18 cellular contexts compared by ENCODE assay signal in genomic region chr13:113646376-113646775, GRCh38. TPM values are rescaled to one million over a fixed set of nuclear protein-coding genes. Genes with fewer than 3 reads are reported as not detected.
DNase-seq lines count a peak whose midpoint lies in the region; ATAC-seq and TF ChIP-seq lines count a peak whose summit lies in the region.
"Had no signal": no experiment of that assay in that cellular context is flagged by ENCODE, and none has a peak within 500 bp of the region (broad histone marks: within the 10 kb centered on the region; RNA-seq: fewer than 3 reads in every experiment).

No MANE protein-coding gene starts in this region.

- POLR2A ChIA-PET in activated naive CD8-positive, alpha-beta T cell treated with anti-CD3 and anti-CD28 coated beads, Interleukin-2, amount 10 ng/mL, durations not matched to agents 7 days and 5 days (lab: Charles Lee) = no interaction called here
- POLR2A ChIA-PET in SK-N-SH (lab: Yijun Ruan, JAX) = no interaction called here

- no peak for TF ChIP-seq RAD21 in SK-N-SH (IDR thresholded peaks at IDR 0.05; ENCODE audit: low read length)

- H3K4me1 ChIP-seq in suprapubic skin (peaks cover 24% of the 10 kb centered on the region), SK-N-SH (ENCODE audit: control insufficient read depth in 1 of 2, insufficient read depth in 2 of 2, low read depth in 1 of 2, low read length in 1 of 2) (peaks cover 12 to 19% of the 10 kb centered on the region in 2 experiments; a peak in 2 of 4 replicates)

- H3K4me3 Mint-ChIP-seq in activated naive CD8-positive, alpha-beta T cell treated with anti-CD3 and anti-CD28 coated beads, Interleukin-2, amount 10 ng/mL, durations not matched to agents 7 days and 5 days = no peak overlapping the region
- H3K4me3 Mint-ChIP-seq: IgD-negative memory B cell had no signal

- H3K4me2 ChIP-seq in SK-N-SH = no peak overlapping the region

- no peaks in the 10 kb centered on the region for H3K27me3 Mint-ChIP-seq in activated naive CD8-positive, alpha-beta T cell treated with anti-CD3 and anti-CD28 coated beads, Interleukin-2, amount 10 ng/mL, durations not matched to agents 7 days and 5 days
- H3K27me3 Mint-ChIP-seq: IgD-negative memory B cell had no signal

- CTCF ChIA-PET in SK-N-SH (lab: Yijun Ruan, JAX) = interaction anchor here (0.8 kb wide), 1 partner anchor 26 kb away, joined by 3 read pairs; no protein-coding TSS in a partner anchor

- TF ChIP-seq POLR2A in suprapubic skin (IDR thresholded peaks at IDR 0.05) = no peak

- no peaks in the 10 kb centered on the region for H3K9me3 Mint-ChIP-seq in activated naive CD8-positive, alpha-beta T cell treated with anti-CD3 and anti-CD28 coated beads, Interleukin-2, amount 10 ng/mL, durations not matched to agents 7 days and 5 days
- H3K9me3 Mint-ChIP-seq: IgD-negative memory B cell had no signal

- H2AFZ ChIP-seq in SK-N-SH (ENCODE audit: low read depth) = no peak overlapping the region

- H4K20me1 ChIP-seq in SK-N-SH (ENCODE audit: insufficient read depth) = no peaks in the 10 kb centered on the region

- H3K27me3 ChIP-seq in suprapubic skin = no peaks in the 10 kb centered on the region
- no peaks in the 10 kb centered on the region for H3K27me3 ChIP-seq in SK-N-SH (ENCODE audit: insufficient read depth)
- H3K27me3 ChIP-seq: SJSA1 had no signal

- H3K27ac ChIP-seq in suprapubic skin (no peak overlapping the region), SK-N-SH (ENCODE audit: low read depth in 2 of 2, low read length in 1 of 2) (no peak overlapping the region)
- H3K27ac ChIP-seq: SJSA1 had no signal

- peak; percentile 45 for ATAC-seq in activated naive CD8-positive, alpha-beta T cell treated with anti-CD3 and anti-CD28 coated beads, Interleukin-2, amount 10 ng/mL, durations not matched to agents 7 days and 5 days (ENCODE audit: low read depth)
- ATAC-seq in GM19463 (IDR thresholded peaks at IDR 0.05; ENCODE audit: unreplicated experiment) = no peak
- no peak for ATAC-seq in GM18502 (IDR thresholded peaks at IDR 0.05; ENCODE audit: poor library complexity, unreplicated experiment)

- peaks cover 19% of the 10 kb centered on the region for H3K36me3 Mint-ChIP-seq in activated naive CD8-positive, alpha-beta T cell treated with anti-CD3 and anti-CD28 coated beads, Interleukin-2, amount 10 ng/mL, durations not matched to agents 7 days and 5 days

- H3K4me3 ChIP-seq in suprapubic skin (no peak overlapping the region), SK-N-SH (ENCODE audit: low read depth in 2 of 2, low read length in 1 of 2) (no peak overlapping the region)
- H3K4me3 ChIP-seq: prostate gland, SJSA1 had no signal

- H3K36me3 ChIP-seq in suprapubic skin = peaks cover 6% of the 10 kb centered on the region
- peaks cover 5 to 13% of the 10 kb centered on the region in 2 experiments for H3K36me3 ChIP-seq in SK-N-SH (replicated peaks in 1 of 2; ENCODE audit: control insufficient read depth in 1 of 2, insufficient read depth in 2 of 2, low read length in 1 of 2)
- H3K36me3 ChIP-seq: prostate gland had no signal

- peaks cover 16% of the 10 kb centered on the region for H3K4me1 Mint-ChIP-seq in activated naive CD8-positive, alpha-beta T cell treated with anti-CD3 and anti-CD28 coated beads, Interleukin-2, amount 10 ng/mL, durations not matched to agents 7 days and 5 days

- peak; percentile 22 for DNase-seq in activated effector memory CD4-positive, alpha-beta T cell treated with anti-CD3 and anti-CD28 coated beads, Interleukin-2, amount 50 U/mL, for 16 hours
- DNase-seq in activated effector memory CD4-positive, alpha-beta T cell treated with Interleukin-2 at 50 U/mL for 16 hours = no peak
- DNase-seq in HT-29 (ENCODE audit: low spot score) = peak; percentile 24
- peak; percentile 23 for DNase-seq in activated naive CD8-positive, alpha-beta T cell treated with anti-CD3 and anti-CD28 coated beads, Interleukin-2, amount 10 ng/mL, durations not matched to agents 7 days and 5 days
- DNase-seq in suprapubic skin (ENCODE audit: low spot score in 2 of 2) = peak; percentile 11 to 49
- DNase-seq in SK-N-SH = no peak
- DNase-seq: activated CD4-positive, alpha-beta T cell treated with anti-CD3 and anti-CD28 coated beads, Interleukin-2, amount 50 U/mL, for 4 hours; activated gamma-delta T cell; GF-D8; stimulated activated CD4-positive, alpha-beta T cell treated with anti-CD3 and anti-CD28 coated beads, Interleukin-12 subunit alpha, Interleukin-12 subunit beta, amount 100 ng/mL, for 4 hours had no signal

- 55% methylated on average over 11 of the region's 11 CpGs for WGBS in suprapubic skin
- 89% methylated on average over 11 of the region's 11 CpGs for WGBS in SK-N-SH (ENCODE audit: low lambda C conversion rate)

- TF ChIP-seq CTCF in suprapubic skin (IDR thresholded peaks at IDR 0.05) = no peak
- TF ChIP-seq CTCF in SK-N-SH (IDR thresholded peaks at IDR 0.05) = no peak

- no peaks in the 10 kb centered on the region for H3K79me2 ChIP-seq in SK-N-SH (ENCODE audit: insufficient read depth)

- H3F3A ChIP-seq in SK-N-SH (replicated peaks; ENCODE audit: insufficient read depth) = peaks cover 7% of the 10 kb centered on the region

- peaks cover 6% of the 10 kb centered on the region for H3K9me3 ChIP-seq in suprapubic skin
- H3K9me3 ChIP-seq in SK-N-SH = no peaks in the 10 kb centered on the region
- H3K9me3 ChIP-seq: prostate gland, SJSA1 had no signal

- TF ChIP-seq EP300 in suprapubic skin (IDR thresholded peaks at IDR 0.05) = no peak
- TF ChIP-seq EP300 in SK-N-SH (IDR thresholded peaks at IDR 0.05; ENCODE audit: borderline replicate concordance in 1 of 2, low read depth in 1 of 2, low read length in 1 of 2) = no peak

- H3K9ac ChIP-seq in SK-N-SH = no peak overlapping the region

- H3K27ac Mint-ChIP-seq in activated naive CD8-positive, alpha-beta T cell treated with anti-CD3 and anti-CD28 coated beads, Interleukin-2, amount 10 ng/mL, durations not matched to agents 7 days and 5 days = peak overlapping the region; percentile 1
- H3K27ac Mint-ChIP-seq: IgD-negative memory B cell had no signal

- no peaks in the 10 kb centered on the region for H3K9me2 ChIP-seq in SK-N-SH

TF ChIP-seq in SK-N-SH, 30 proteins besides CTCF, POLR2A, EP300 and RAD21:
- TF ChIP-seq MXI1 (IDR thresholded peaks at IDR 0.05; ENCODE audit: low read depth, low read length) (no peak), JUND (IDR thresholded peaks at IDR 0.05) (no peak), ELF1 (IDR thresholded peaks at IDR 0.05) (no peak), FOXM1 (IDR thresholded peaks at IDR 0.05; ENCODE audit: low read depth) (no peak), ZBTB33 (IDR thresholded peaks at IDR 0.05; ENCODE audit: borderline replicate concordance, low read depth) (no peak), SMC3 (IDR thresholded peaks at IDR 0.05; ENCODE audit: low read depth, low read length) (no peak), NFIC (IDR thresholded peaks at IDR 0.05; ENCODE audit: borderline replicate concordance) (no peak), POLR2AphosphoS5 (IDR thresholded peaks at IDR 0.05; ENCODE audit: low read depth, low read length) (no peak)
TF ChIP-seq in SK-N-SH: peak in this region for 0.

RNA-seq across cellular contexts. Expression of gene ATP4B, which starts 11.6 kb away (rescaled TPM):
- not detected in 2 replicates for total RNA-seq in HT-29 (2014; rRNA removed; shearing (Covaris generic))
- total RNA-seq in activated naive CD8-positive, alpha-beta T cell treated with anti-CD3 and anti-CD28 coated beads, Interleukin-2, amount 10 ng/mL, durations not matched to agents 7 days and 5 days = not detected
- not detected for total RNA-seq in suprapubic skin
- not detected in 2 replicates for polyA plus RNA-seq in SK-N-SH (2012; rRNA removed)
- polyA plus RNA-seq in SK-N-SH (2012; cell fraction: cytosol; rRNA removed) = not detected in 2 replicates
- not detected in 2 replicates for polyA plus RNA-seq in SK-N-SH (2012; cell fraction: nucleus; rRNA removed)
- total RNA-seq: bronchial epithelial cell, fibroblast of villous mesenchyme, lower leg skin, SJSA1 had no signal
- polyA plus RNA-seq: IgD-negative memory B cell had no signal

RNA-seq across cellular contexts. Expression of gene GRK1, which starts 20.6 kb away (rescaled TPM):
- total RNA-seq in HT-29 (2014; rRNA removed; shearing (Covaris generic)) = 0.13 TPM in 1 of 2 replicates, not detected in the other
- not detected for total RNA-seq in activated naive CD8-positive, alpha-beta T cell treated with anti-CD3 and anti-CD28 coated beads, Interleukin-2, amount 10 ng/mL, durations not matched to agents 7 days and 5 days
- not detected for total RNA-seq in suprapubic skin
- polyA plus RNA-seq in SK-N-SH (2012; rRNA removed) = 0.08 and 0.12 TPM in 2 replicates
- 0.01 TPM in 2 replicates for polyA plus RNA-seq in SK-N-SH (2012; cell fraction: cytosol; rRNA removed)
- polyA plus RNA-seq in SK-N-SH (2012; cell fraction: nucleus; rRNA removed) = 0.14 and 0.21 TPM in 2 replicates
- total RNA-seq: bronchial epithelial cell, fibroblast of villous mesenchyme, lower leg skin had no signal
- polyA plus RNA-seq: IgD-negative memory B cell had no signal

Comparison
In these comparisons a context has a peak if more than half of its experiments do, and no peak if none do; other contexts are left out.
1. DNase-seq: peak in activated effector memory CD4-positive, alpha-beta T cell treated with anti-CD3 and anti-CD28 coated beads, Interleukin-2, amount 50 U/mL, for 16 hours (single experiment), HT-29 (single experiment), activated naive CD8-positive, alpha-beta T cell treated with anti-CD3 and anti-CD28 coated beads, Interleukin-2, amount 10 ng/mL, durations not matched to agents 7 days and 5 days (single experiment) and suprapubic skin (2 of 2); none in activated effector memory CD4-positive, alpha-beta T cell treated with Interleukin-2 at 50 U/mL for 16 hours (single experiment) and SK-N-SH (single experiment).